Comparison of ENCODE assay signal across 9 cellular contexts in genomic region chr3:98557324-98558010, GRCh38. TPM values are rescaled to one million over a fixed set of nuclear protein-coding genes. Genes with fewer than 3 reads are reported as not detected.
DNase-seq lines count a peak whose midpoint lies in the region; ATAC-seq and TF ChIP-seq lines count a peak whose summit lies in the region.
"Had no signal": no experiment of that assay in that cellular context is flagged by ENCODE, and none has a peak within 500 bp of the region (broad histone marks: within the 10 kb centered on the region; RNA-seq: fewer than 3 reads in every experiment).

No MANE protein-coding gene starts in this region.

- ATAC-seq in HG03442 (IDR thresholded peaks at IDR 0.05; ENCODE audit: unreplicated experiment) = peak; percentile 24
- no peak for ATAC-seq in gastroesophageal sphincter

- peak; percentile 41 for TF ChIP-seq POLR2A in GM19193 (IDR thresholded peaks at IDR 0.05; ENCODE audit: extremely low read depth, insufficient read depth, insufficient read length)
- no peak for TF ChIP-seq POLR2A in gastroesophageal sphincter (IDR thresholded peaks at IDR 0.05)

- 58 to 68% methylated on average over 4 of the region's 4 CpGs for WGBS in gastroesophageal sphincter (ENCODE audit: low coverage in 1 of 2), 2 donors

- TF ChIP-seq EP300 in gastroesophageal sphincter (IDR thresholded peaks at IDR 0.05) = no peak

- no peak overlapping the region for H3K4me3 ChIP-seq in gastroesophageal sphincter

- no peak overlapping the region for H3K27ac ChIP-seq in gastroesophageal sphincter

- no peaks in the 10 kb centered on the region for H3K9me3 ChIP-seq in gastroesophageal sphincter

- no peaks in the 10 kb centered on the region for H3K4me1 ChIP-seq in gastroesophageal sphincter

- TF ChIP-seq CTCF in GM13977 (IDR thresholded peaks at IDR 0.05; ENCODE audit: extremely low read depth, insufficient read depth, missing control alignments) = no peak
- no peak for TF ChIP-seq CTCF in gastroesophageal sphincter (IDR thresholded peaks at IDR 0.05)

- H3K27me3 ChIP-seq in gastroesophageal sphincter = no peaks in the 10 kb centered on the region

- in situ Hi-C loops in GM13977 (cut with MboI; ENCODE audit: low pct_unique_long_range_greater_than_20kb, low sequenced_read_pairs, unreplicated experiment) = no loop called here

- no peaks in the 10 kb centered on the region for H3K36me3 ChIP-seq in gastroesophageal sphincter

- DNase-seq in activated naive CD4-positive, alpha-beta T cell treated with anti-CD3 and anti-CD28 coated beads, Interleukin-2, amount 50 U/mL, for 16 hours = peak; percentile 54
- DNase-seq in stimulated activated CD8-positive, alpha-beta memory T cell treated with anti-CD3 and anti-CD28 coated beads, Interleukin-12 subunit alpha, Interleukin-12 subunit beta, amount 100 ng/mL, for 24 hours (ENCODE audit: extremely low read depth) = peak; percentile 35
- DNase-seq in GM13977 (ENCODE audit: low spot score) (no peak), NCI-H748 treated with DMSO at 0.1 percent for 48 hours (lab: John Stamatoyannopoulos, UW) (no peak)
- DNase-seq: NCI-H1417 had no signal

RNA-seq across cellular contexts. Expression of gene GPR15, which starts 25.7 kb away (rescaled TPM):
- not detected for total RNA-seq in gastroesophageal sphincter
- total RNA-seq: neural crest cell had no signal

RNA-seq across cellular contexts. Expression of gene CLDND1, which starts 34.8 kb away (rescaled TPM):
- total RNA-seq in gastroesophageal sphincter = 100 to 1,000 TPM; 117 to 228 (median 183) TPM

RNA-seq across cellular contexts. Expression of gene CPOX, which starts 35.9 kb away (rescaled TPM):
- 10 to 100 TPM; 11.7 to 26.1 (median 17.1) TPM for total RNA-seq in gastroesophageal sphincter

RNA-seq across cellular contexts. Expression of gene OR5K2, which starts 60.0 kb away (rescaled TPM):
- total RNA-seq in gastroesophageal sphincter = not detected
- total RNA-seq: neural crest cell had no signal

Comparison
In these comparisons a context has a peak if more than half of its experiments do, and no peak if none do; other contexts are left out.
1. DNase-seq: peak in activated naive CD4-positive, alpha-beta T cell treated with anti-CD3 and anti-CD28 coated beads, Interleukin-2, amount 50 U/mL, for 16 hours (single experiment) and stimulated activated CD8-positive, alpha-beta memory T cell treated with anti-CD3 and anti-CD28 coated beads, Interleukin-12 subunit alpha, Interleukin-12 subunit beta, amount 100 ng/mL, for 24 hours (single experiment); none in GM13977 (single experiment) and NCI-H748 treated with DMSO at 0.1 percent for 48 hours (single experiment).